ENCODE assay signal across 8 cellular contexts in genomic region chr11:3454844-3455243, GRCh38.
A peak's percentile ranks its signal among the peaks of the same experiment; 100 is the strongest.
DNase-seq lines count a peak whose midpoint lies in the region; TF ChIP-seq lines count a peak whose summit lies in the region.
"Not testable (repeated sequence)": the region's sequence is repeated elsewhere in the genome, so short reads cannot be mapped to it uniquely, and the experiment has no call there.

No MANE protein-coding gene starts in this region.

- H3K4me3 ChIP-seq in HEK293 (ENCODE audit: low read depth, low read length); astrocyte of the cerebellum (ENCODE audit: low read depth, low read length): not testable (repeated sequence)

- H3K9me3 ChIP-seq in HEK293 (ENCODE audit: control insufficient read depth, insufficient read depth, low read depth, low read length) = not testable (repeated sequence)

- CTCF ChIA-PET in HEK293 (lab: Yijun Ruan, JAX) = not testable (repeated sequence)

- intact Hi-C loops in head of caudate nucleus (cut with DNase I) = not testable (repeated sequence)

- TF ChIP-seq CTCF in HEK293 (tag by site-specific recombination; IDR thresholded peaks at IDR 0.05) (peak; percentile 62), astrocyte of the cerebellum (IDR thresholded peaks at IDR 0.05; ENCODE audit: low read depth, low read length, missing control alignments) (peak; percentile 65), neural crest cell (conservative IDR thresholded peaks at IDR 0.05) (peak; percentile 79)

- H3K36me3 Mint-ChIP-seq in neural crest cell (ENCODE audit: low read depth) = not testable (repeated sequence)

- H3K9me3 Mint-ChIP-seq in neural crest cell = not testable (repeated sequence)

- not testable (repeated sequence) for H3K36me3 ChIP-seq in HEK293 (ENCODE audit: control insufficient read depth in 2 of 2, insufficient read depth in 1 of 2, low read length in 2 of 2)

- POLR2A ChIA-PET in HEK293 (lab: Yijun Ruan, JAX) = not testable (repeated sequence)

- not testable (repeated sequence) for H3K4me3 Mint-ChIP-seq in neural crest cell

- in situ Hi-C loops in astrocyte of the cerebellum (cut with HindIII; ENCODE audit: low sequenced_read_pairs) = not testable (repeated sequence)

- not testable (repeated sequence) for H3K27ac Mint-ChIP-seq in neural crest cell (ENCODE audit: unreplicated experiment)

- not testable (repeated sequence) for H3K27ac ChIP-seq in HEK293 (ENCODE audit: extremely low read depth, low read depth, low read length)

- DNase-seq in Ammon's horn (ENCODE audit: low spot score) (peak; percentile 57), NCI-H82 (lab: John Stamatoyannopoulos, UW) (peak; percentile 65), astrocyte of the cerebellum (ENCODE audit: low read depth) (peak; percentile 26), head of caudate nucleus (peak; percentile 11 to 83 (median 59)), neural crest cell (ENCODE audit: low read depth, low spot score) (peak; percentile 47)
- peak; percentile 40 to 48 for DNase-seq in activated CD4-positive, alpha-beta T cell treated with anti-CD3 and anti-CD28 coated beads for 4 hours
- DNase-seq in stimulated activated CD4-positive, alpha-beta T cell treated with anti-CD3 and anti-CD28 coated beads, TNF-alpha, amount 100 ng/mL, for 48 hours (ENCODE audit: low read depth in 3 of 3) = peak; percentile 23 to 48 (median 32)

- peaks cover 50% of the 10 kb centered on the region for H3K27me3 Mint-ChIP-seq in neural crest cell (ENCODE audit: low read depth)

- not testable (repeated sequence) for H3K4me1 ChIP-seq in HEK293 (ENCODE audit: control insufficient read depth, insufficient read depth, low read length)

- peaks cover 10% of the 10 kb centered on the region for H3K4me1 Mint-ChIP-seq in neural crest cell

TF ChIP-seq in HEK293, 187 proteins besides CTCF, POLR2A, EP300 and RAD21:
- peak; percentile 91 for TF ChIP-seq ZNF654 (tag by site-specific recombination; IDR thresholded peaks at IDR 0.05; ENCODE audit: low read depth)
- TF ChIP-seq TCF7L2 (IDR thresholded peaks at IDR 0.05; ENCODE audit: borderline replicate concordance, low read depth, low read length) = peak; percentile 15; the same call in 1 of the 2 replicates
- TF ChIP-seq ZNF335 (tag by site-specific recombination; conservative IDR thresholded peaks at IDR 0.05) = peak; percentile 31
- TF ChIP-seq SP7 (tag by site-specific recombination; IDR thresholded peaks at IDR 0.05) = peak; percentile 31; the same call in 1 of the 2 replicates
- TF ChIP-seq ZBTB17 (tag by site-specific recombination; IDR thresholded peaks at IDR 0.05) = peak; percentile 65
- 0 out of 2 replicates have a peak, but pooled peaks have one; percentile 31 for TF ChIP-seq ZNF2 (tag by site-specific recombination; IDR thresholded peaks at IDR 0.05)
- 0 out of 2 replicates have a peak, but pooled peaks have one; percentile 22 for TF ChIP-seq ZEB2 (tag by site-specific recombination; IDR thresholded peaks at IDR 0.05)
